ENCODE assay signal across 8 cellular contexts in genomic region chr7:150323682-150324365, GRCh38. TPM values are rescaled to one million over a fixed set of nuclear protein-coding genes. Genes with fewer than 3 reads are reported as not detected.
DNase-seq lines count a peak whose midpoint lies in the region; ATAC-seq and TF ChIP-seq lines count a peak whose summit lies in the region.

No MANE protein-coding gene starts in this region.

- TF ChIP-seq POLR2A in spleen (IDR thresholded peaks at IDR 0.05): no peak

- no peaks in the 10 kb centered on the region for H3K9me3 Mint-ChIP-seq in activated CD4-positive, alpha-beta T cell treated with anti-CD3 and anti-CD28 coated beads, Interleukin-2, amount 10 ng/mL, durations not matched to agents 24 days and 14 days
- H3K9me3 Mint-ChIP-seq in activated T-helper 17 cell treated with anti-CD3 and anti-CD28 coated beads, Interleukin-2, amount 50 U/mL, for 72 hours: no peaks in the 10 kb centered on the region

- H3K9me3 ChIP-seq in right cardiac atrium (ENCODE audit: control insufficient read depth, low read length) (no peaks in the 10 kb centered on the region), spleen (no peaks in the 10 kb centered on the region)

- H3K4me3 Mint-ChIP-seq in activated CD4-positive, alpha-beta T cell treated with anti-CD3 and anti-CD28 coated beads, Interleukin-2, amount 10 ng/mL, durations not matched to agents 24 days and 14 days: peak overlapping the region; percentile 99
- peak overlapping the region; percentile 100 for H3K4me3 Mint-ChIP-seq in activated T-helper 17 cell treated with anti-CD3 and anti-CD28 coated beads, Interleukin-2, amount 50 U/mL, for 72 hours

- 26% methylated on average over 16 of the region's 16 CpGs for WGBS in right cardiac atrium
- 13 to 19% (median 14%) methylated on average over 16 of the region's 16 CpGs for WGBS in spleen, 5 donors

- peaks cover 47% of the 10 kb centered on the region for H3K36me3 Mint-ChIP-seq in activated CD4-positive, alpha-beta T cell treated with anti-CD3 and anti-CD28 coated beads, Interleukin-2, amount 10 ng/mL, durations not matched to agents 24 days and 14 days (ENCODE audit: low read depth)
- H3K36me3 Mint-ChIP-seq in activated T-helper 17 cell treated with anti-CD3 and anti-CD28 coated beads, Interleukin-2, amount 50 U/mL, for 72 hours (ENCODE audit: low read depth): peaks cover 63% of the 10 kb centered on the region

- H3K27me3 ChIP-seq in right cardiac atrium (ENCODE audit: control insufficient read depth, insufficient read depth) (no peaks in the 10 kb centered on the region), spleen (replicated peaks in 1 of 7) (peaks cover 0 to 4% (median 0%) of the 10 kb centered on the region in 7 donors)

- intact Hi-C loops in activated CD4-positive, alpha-beta T cell treated with anti-CD3 and anti-CD28 coated beads, Interleukin-2, amount 10 ng/mL, durations not matched to agents 24 days and 14 days (cut with micrococcal nuclease): loop anchor here (1.0 to 10.0 kb wide), 5 partner anchors 37 to 829 kb away; partner anchors contain the start of genes REPIN1, ZNF746 and ZNF775
- intact Hi-C loops in right cardiac atrium (cut with DNase I) (no loop called here), spleen (cut with DNase I; ENCODE audit: low total_unique reads) (no loop called here)

- peaks cover 0 to 34% (median 12%) of the 10 kb centered on the region in 6 donors for H3K36me3 ChIP-seq in spleen

- no peaks in the 10 kb centered on the region for H3K27me3 Mint-ChIP-seq in activated CD4-positive, alpha-beta T cell treated with anti-CD3 and anti-CD28 coated beads, Interleukin-2, amount 10 ng/mL, durations not matched to agents 24 days and 14 days
- no peaks in the 10 kb centered on the region for H3K27me3 Mint-ChIP-seq in activated T-helper 17 cell treated with anti-CD3 and anti-CD28 coated beads, Interleukin-2, amount 50 U/mL, for 72 hours

- H3K4me1 Mint-ChIP-seq in activated CD4-positive, alpha-beta T cell treated with anti-CD3 and anti-CD28 coated beads, Interleukin-2, amount 10 ng/mL, durations not matched to agents 24 days and 14 days: peaks cover 49% of the 10 kb centered on the region
- peaks cover 34% of the 10 kb centered on the region for H3K4me1 Mint-ChIP-seq in activated T-helper 17 cell treated with anti-CD3 and anti-CD28 coated beads, Interleukin-2, amount 50 U/mL, for 72 hours

- TF ChIP-seq CTCF in spleen (IDR thresholded peaks at IDR 0.05 in 8 of 11, conservative IDR thresholded peaks at IDR 0.05 in 3 of 11): no peak

- H3K4me1 ChIP-seq in right cardiac atrium (ENCODE audit: control insufficient read depth, insufficient read depth, low read length) (peaks cover 2% of the 10 kb centered on the region), spleen (peaks cover 10 to 68% (median 38%) of the 10 kb centered on the region in 6 donors)

- peak overlapping the region; percentile 100 for H3K27ac Mint-ChIP-seq in activated CD4-positive, alpha-beta T cell treated with anti-CD3 and anti-CD28 coated beads, Interleukin-2, amount 10 ng/mL, durations not matched to agents 24 days and 14 days
- H3K27ac Mint-ChIP-seq in activated T-helper 17 cell treated with anti-CD3 and anti-CD28 coated beads, Interleukin-2, amount 50 U/mL, for 72 hours: peak overlapping the region; percentile 100

- no peak for DNase-seq in activated CD4-positive, alpha-beta T cell treated with anti-CD3 and anti-CD28 coated beads, Interleukin-2, amount 10 ng/mL, durations not matched to agents 24 days and 14 days
- no peak for DNase-seq in activated CD4-positive, alpha-beta T cell treated with anti-CD3 and anti-CD28 coated beads, Interleukin-2, amount 50 U/mL, for 1 hour
- DNase-seq in right cardiac atrium (no peak), spleen (no peak), NOMO-1 treated with DMSO at 0.1 percent for 48 hours (lab: John Stamatoyannopoulos, UW; ENCODE audit: unreplicated experiment) (no peak), T1000 (lab: John Stamatoyannopoulos, UW) (no peak)

- H3K4me3 ChIP-seq in right cardiac atrium (ENCODE audit: low read length) (peak overlapping the region; percentile 46), spleen (peak overlapping the region; percentile 46 to 75 (median 62))

- ATAC-seq in HG03520 (IDR thresholded peaks at IDR 0.05; ENCODE audit: unreplicated experiment): peak; percentile 23
- peak; percentile 14 for ATAC-seq in activated T-helper 17 cell treated with anti-CD3 and anti-CD28 coated beads, Interleukin-2, amount 50 U/mL, for 72 hours (replicated peaks)
- ATAC-seq in right cardiac atrium: peak; percentile 13 to 17

- no peak overlapping the region for H3K27ac ChIP-seq in right cardiac atrium (ENCODE audit: low read length)
- H3K27ac ChIP-seq in spleen: peak overlapping the region; percentile 84 to 95 (median 92)

RNA-seq across cellular contexts. Expression of gene ACTR3C, which starts 0.5 kb away (rescaled TPM):
- 7.9 and 11.7 TPM in 2 replicates for total RNA-seq in activated CD4-positive, alpha-beta T cell treated with anti-CD3 and anti-CD28 coated beads, Interleukin-2, amount 10 ng/mL, durations not matched to agents 24 days and 14 days
- 10 to 100 TPM in 1 of 2 donors, 1 to 10 TPM in 1; 9.4 to 11.1 TPM for total RNA-seq in activated T-helper 17 cell treated with anti-CD3 and anti-CD28 coated beads, Interleukin-2, amount 50 U/mL, for 72 hours
- 1 to 10 TPM; 4.5 to 7.4 (median 5.5) TPM for total RNA-seq in right cardiac atrium
- polyA plus RNA-seq in right cardiac atrium: 4.2 TPM
- 10 to 100 TPM in 4 of 7 donors, 1 to 10 TPM in 3; 6.6 to 18.6 (median 10.8) TPM for total RNA-seq in spleen
- polyA plus RNA-seq in spleen: 1 to 10 TPM in 2 of 3 donors, under 1 TPM in 1; 0.78 to 2.6 (median 1.6) TPM

RNA-seq across cellular contexts. Expression of gene LRRC61, which starts 0.7 kb away (rescaled TPM):
- 26.8 and 27.5 TPM in 2 replicates for total RNA-seq in activated CD4-positive, alpha-beta T cell treated with anti-CD3 and anti-CD28 coated beads, Interleukin-2, amount 10 ng/mL, durations not matched to agents 24 days and 14 days
- total RNA-seq in activated T-helper 17 cell treated with anti-CD3 and anti-CD28 coated beads, Interleukin-2, amount 50 U/mL, for 72 hours: 10 to 100 TPM; 32.7 to 61.6 TPM
- total RNA-seq in right cardiac atrium: 1 to 10 TPM; 5.7 to 8.0 (median 6.2) TPM
- polyA plus RNA-seq in right cardiac atrium: 4.4 TPM
- 10 to 100 TPM in 5 of 7 donors, 1 to 10 TPM in 2; 7.4 to 21.7 (median 14.3) TPM for total RNA-seq in spleen
- 10 to 100 TPM in 1 of 3 donors, 1 to 10 TPM in 2; 4.2 to 12.0 (median 7.3) TPM for polyA plus RNA-seq in spleen

RNA-seq across cellular contexts. Expression of gene RARRES2, which starts 17.6 kb away (rescaled TPM):
- not detected in 2 replicates for total RNA-seq in activated CD4-positive, alpha-beta T cell treated with anti-CD3 and anti-CD28 coated beads, Interleukin-2, amount 10 ng/mL, durations not matched to agents 24 days and 14 days
- not detected for total RNA-seq in activated T-helper 17 cell treated with anti-CD3 and anti-CD28 coated beads, Interleukin-2, amount 50 U/mL, for 72 hours
- 100 to 1,000 TPM; 111 to 195 (median 174) TPM for total RNA-seq in right cardiac atrium
- polyA plus RNA-seq in right cardiac atrium: 193 TPM
- 100 to 1,000 TPM in 3 of 7 donors, 10 to 100 TPM in 4; 39.7 to 117 (median 83.6) TPM for total RNA-seq in spleen
- polyA plus RNA-seq in spleen: 100 to 1,000 TPM; 165 to 292 (median 176) TPM

RNA-seq across cellular contexts. Expression of gene REPIN1, which starts 44.8 kb away (rescaled TPM):
- 73.6 and 79.7 TPM in 2 replicates for total RNA-seq in activated CD4-positive, alpha-beta T cell treated with anti-CD3 and anti-CD28 coated beads, Interleukin-2, amount 10 ng/mL, durations not matched to agents 24 days and 14 days
- total RNA-seq in activated T-helper 17 cell treated with anti-CD3 and anti-CD28 coated beads, Interleukin-2, amount 50 U/mL, for 72 hours: 10 to 100 TPM; 68.1 to 79.6 TPM
- 100 to 1,000 TPM in 3 of 4 donors, 10 to 100 TPM in 1; 98.2 to 116 (median 107) TPM for total RNA-seq in right cardiac atrium
- 70.6 TPM for polyA plus RNA-seq in right cardiac atrium
- 100 to 1,000 TPM in 6 of 7 donors, 10 to 100 TPM in 1; 99.3 to 126 (median 114) TPM for total RNA-seq in spleen
- polyA plus RNA-seq in spleen: 10 to 100 TPM; 47.9 to 75.7 (median 55.0) TPM

RNA-seq across cellular contexts. Expression of gene ZNF775, which starts 55.3 kb away (rescaled TPM):
- total RNA-seq in activated CD4-positive, alpha-beta T cell treated with anti-CD3 and anti-CD28 coated beads, Interleukin-2, amount 10 ng/mL, durations not matched to agents 24 days and 14 days: 4.2 and 5.5 TPM in 2 replicates
- 1 to 10 TPM; 2.5 to 3.2 TPM for total RNA-seq in activated T-helper 17 cell treated with anti-CD3 and anti-CD28 coated beads, Interleukin-2, amount 50 U/mL, for 72 hours
- total RNA-seq in right cardiac atrium: 1 to 10 TPM; 5.1 to 6.5 (median 5.8) TPM
- polyA plus RNA-seq in right cardiac atrium: 4.5 TPM
- total RNA-seq in spleen: 1 to 10 TPM; 2.2 to 5.7 (median 4.5) TPM
- 1 to 10 TPM; 2.0 to 2.9 (median 2.6) TPM for polyA plus RNA-seq in spleen

Comparison
In these comparisons a context has a peak if more than half of its experiments do, and no peak if none do; other contexts are left out.
1. RNA of gene RARRES2, which starts 17.6 kb away (total RNA-seq): 111 to 195 TPM in right cardiac atrium and 39.7 to 117 TPM in spleen; not detected in activated CD4-positive, alpha-beta T cell treated with anti-CD3 and anti-CD28 coated beads, Interleukin-2, amount 10 ng/mL, durations not matched to agents 24 days and 14 days and not detected in activated T-helper 17 cell treated with anti-CD3 and anti-CD28 coated beads, Interleukin-2, amount 50 U/mL, for 72 hours; every median in the first group is over 10 times any median in the second.
2. Peak in every context shown above with its lines, with median percentiles within 50 percentile points of each other: ATAC-seq.